In genomic region chr19:15463865-15464371, GRCh38 we compare ENCODE assay signal across 9 cellular contexts. TPM values are rescaled to one million over a fixed set of nuclear protein-coding genes. Genes with fewer than 3 reads are reported as not detected.
DNase-seq lines count a peak whose midpoint lies in the region; ATAC-seq and TF ChIP-seq lines count a peak whose summit lies in the region.
"Had no signal": no experiment of that assay in that cellular context is flagged by ENCODE, and none has a peak within 500 bp of the region (broad histone marks: within the 10 kb centered on the region; RNA-seq: fewer than 3 reads in every experiment).

No MANE protein-coding gene starts in this region.

- peak overlapping the region; percentile 90 for H3K4me3 Mint-ChIP-seq in activated CD8-positive, alpha-beta T cell treated with anti-CD3 and anti-CD28 coated beads, Interleukin-2, amount 10 ng/mL, durations not matched to agents 7 days and 5 days

- H3K27ac Mint-ChIP-seq in activated CD8-positive, alpha-beta T cell treated with anti-CD3 and anti-CD28 coated beads, Interleukin-2, amount 10 ng/mL, durations not matched to agents 7 days and 5 days = peak overlapping the region; percentile 94

- H3K4me3 ChIP-seq in HUES6 (ENCODE audit: low read depth, low read length) = peak overlapping the region; percentile 11; the same call in 1 of the 2 replicates

- POLR2A ChIA-PET in activated CD8-positive, alpha-beta T cell treated with anti-CD3 and anti-CD28 coated beads, Interleukin-2, amount 10 ng/mL, durations not matched to agents 7 days and 5 days (lab: Charles Lee) = interaction anchor here (0.9 to 2.9 kb wide), 15 partner anchors 9 to 147 kb away, joined by 3 to 39 read pairs (median 4); partner anchors contain the start of genes AKAP8, AKAP8L and WIZ

- no peak overlapping the region for H3K9ac ChIP-seq in HUES6 (ENCODE audit: low read length)

- H3K9me3 ChIP-seq in HUES6 (ENCODE audit: control insufficient read depth, insufficient read depth, low read depth, low read length) = no peaks in the 10 kb centered on the region

- H3K36me3 ChIP-seq in HUES6 (ENCODE audit: control insufficient read depth, insufficient read depth, low read length) = no peaks in the 10 kb centered on the region

- H3K27me3 ChIP-seq in HUES6 (ENCODE audit: control insufficient read depth, insufficient read depth, low read length) = peaks cover 73% of the 10 kb centered on the region

- H3K4me1 Mint-ChIP-seq in activated CD8-positive, alpha-beta T cell treated with anti-CD3 and anti-CD28 coated beads, Interleukin-2, amount 10 ng/mL, durations not matched to agents 7 days and 5 days (ENCODE audit: low read depth) = peaks cover 70% of the 10 kb centered on the region

- H3K27me3 Mint-ChIP-seq in activated CD8-positive, alpha-beta T cell treated with anti-CD3 and anti-CD28 coated beads, Interleukin-2, amount 10 ng/mL, durations not matched to agents 7 days and 5 days (ENCODE audit: low read depth) = peaks cover 1% of the 10 kb centered on the region

- H3K4me1 ChIP-seq in HUES6 (ENCODE audit: control insufficient read depth, insufficient read depth, low read length) = no peaks in the 10 kb centered on the region

- ATAC-seq in activated CD8-positive, alpha-beta T cell treated with anti-CD3 and anti-CD28 coated beads, Interleukin-2, amount 10 ng/mL, durations not matched to agents 7 days and 5 days = peak; percentile 78
- ATAC-seq in HG02981 (IDR thresholded peaks at IDR 0.05; ENCODE audit: unreplicated experiment) = no peak

- no peak for TF ChIP-seq CTCF in GM10266 (IDR thresholded peaks at IDR 0.05; ENCODE audit: control insufficient read depth, insufficient read depth, low read depth, missing control alignments)

- CTCF ChIA-PET in activated CD8-positive, alpha-beta T cell treated with anti-CD3 and anti-CD28 coated beads, Interleukin-2, amount 10 ng/mL, durations not matched to agents 7 days and 5 days (lab: Charles Lee) = interaction anchor here (0.8 to 2.5 kb wide), 14 partner anchors 9 to 91 kb away, joined by 3 to 36 read pairs (median 4); partner anchors contain the start of genes AKAP8 and AKAP8L

- H3K9me3 Mint-ChIP-seq in activated CD8-positive, alpha-beta T cell treated with anti-CD3 and anti-CD28 coated beads, Interleukin-2, amount 10 ng/mL, durations not matched to agents 7 days and 5 days (ENCODE audit: insufficient read depth) = no peaks in the 10 kb centered on the region

- peaks cover 45% of the 10 kb centered on the region for H3K36me3 Mint-ChIP-seq in activated CD8-positive, alpha-beta T cell treated with anti-CD3 and anti-CD28 coated beads, Interleukin-2, amount 10 ng/mL, durations not matched to agents 7 days and 5 days (ENCODE audit: low read depth)

- H3K27ac ChIP-seq in HUES6 (ENCODE audit: low read depth, low read length) = no peak overlapping the region

- DNase-seq in GM10266 (ENCODE audit: extremely low spot score) (peak; percentile 82), globus pallidus (ENCODE audit: low spot score) (peak; percentile 17), DMS 273 treated with DMSO at 0.1 percent for 48 hours (lab: John Stamatoyannopoulos, UW) (no peak), medulla oblongata (ENCODE audit: extremely low spot score) (no peak)
- peak; percentile 91 for DNase-seq in activated CD8-positive, alpha-beta T cell treated with anti-CD3 and anti-CD28 coated beads, Interleukin-2, amount 10 ng/mL, durations not matched to agents 7 days and 5 days
- DNase-seq in stimulated activated CD8-positive, alpha-beta memory T cell treated with anti-CD3 and anti-CD28 coated beads, Interleukin-15, amount 100 ng/mL, for 4 hours (ENCODE audit: low read depth in 2 of 2) = peak; percentile 52 to 61

RNA-seq across cellular contexts. Expression of gene RASAL3, which starts 0.4 kb away (rescaled TPM):
- total RNA-seq in activated CD8-positive, alpha-beta T cell treated with anti-CD3 and anti-CD28 coated beads, Interleukin-2, amount 10 ng/mL, durations not matched to agents 7 days and 5 days = 100 to 1,000 TPM; 104 to 107 TPM
- total RNA-seq: epithelial cell of proximal tubule had no signal

RNA-seq across cellular contexts. Expression of gene WIZ, which starts 14.2 kb away (rescaled TPM):
- 10 to 100 TPM; 31.6 to 32.7 TPM for total RNA-seq in activated CD8-positive, alpha-beta T cell treated with anti-CD3 and anti-CD28 coated beads, Interleukin-2, amount 10 ng/mL, durations not matched to agents 7 days and 5 days

RNA-seq across cellular contexts. Expression of gene PGLYRP2, which starts 15.4 kb away (rescaled TPM):
- not detected for total RNA-seq in activated CD8-positive, alpha-beta T cell treated with anti-CD3 and anti-CD28 coated beads, Interleukin-2, amount 10 ng/mL, durations not matched to agents 7 days and 5 days
- total RNA-seq: epithelial cell of proximal tubule had no signal

RNA-seq across cellular contexts. Expression of gene CYP4F22, which starts 44.4 kb away (rescaled TPM):
- total RNA-seq in activated CD8-positive, alpha-beta T cell treated with anti-CD3 and anti-CD28 coated beads, Interleukin-2, amount 10 ng/mL, durations not matched to agents 7 days and 5 days = 1 to 10 TPM; 5.8 to 6.2 TPM
- total RNA-seq: epithelial cell of proximal tubule had no signal

RNA-seq across cellular contexts. Expression of gene AKAP8L, which starts 45.1 kb away (rescaled TPM):
- 10 to 100 TPM; 83.8 to 86.7 TPM for total RNA-seq in activated CD8-positive, alpha-beta T cell treated with anti-CD3 and anti-CD28 coated beads, Interleukin-2, amount 10 ng/mL, durations not matched to agents 7 days and 5 days

Comparison
In these comparisons a context has a peak if more than half of its experiments do, and no peak if none do; other contexts are left out.
1. DNase-seq: peak in GM10266 (single experiment), activated CD8-positive, alpha-beta T cell treated with anti-CD3 and anti-CD28 coated beads, Interleukin-2, amount 10 ng/mL, durations not matched to agents 7 days and 5 days (single experiment), globus pallidus (single experiment) and stimulated activated CD8-positive, alpha-beta memory T cell treated with anti-CD3 and anti-CD28 coated beads, Interleukin-15, amount 100 ng/mL, for 4 hours (2 of 2); none in DMS 273 treated with DMSO at 0.1 percent for 48 hours (single experiment) and medulla oblongata (single experiment).